ENCODE assay signal across 9 cellular contexts in genomic region chr2:29012211-29012681, GRCh38. TPM values are rescaled to one million over a fixed set of nuclear protein-coding genes. Genes with fewer than 3 reads are reported as not detected.
DNase-seq lines count a peak whose midpoint lies in the region; ATAC-seq and TF ChIP-seq lines count a peak whose summit lies in the region.
"Had no signal": no experiment of that assay in that cellular context is flagged by ENCODE, and none has a peak within 500 bp of the region (broad histone marks: within the 10 kb centered on the region; RNA-seq: fewer than 3 reads in every experiment).

No MANE protein-coding gene starts in this region.

- ATAC-seq in HG03354 (IDR thresholded peaks at IDR 0.05; ENCODE audit: poor library complexity, severe bottlenecking, unreplicated experiment), result peak; percentile 32
- ATAC-seq in HG03039 (IDR thresholded peaks at IDR 0.05; ENCODE audit: unreplicated experiment), result no peak
- ATAC-seq in HG03378 (IDR thresholded peaks at IDR 0.05; ENCODE audit: unreplicated experiment), result no peak

- H3K27ac ChIP-seq in WERI-Rb-1 (peak overlapping the region; percentile 80), cardiac muscle cell (peak overlapping the region; percentile 63), skin epidermis (peak overlapping the region in 17 of 21 experiments; percentile 2 to 96 (median 75))

- H3K36me3 Mint-ChIP-seq in glutamatergic neuron (ENCODE audit: unreplicated experiment), result no peaks in the 10 kb centered on the region
- H3K36me3 Mint-ChIP-seq: activated naive CD4-positive, alpha-beta T cell treated with anti-CD3 and anti-CD28 coated beads, Interleukin-2, amount 50 U/mL, for 72 hours had no signal

- H3K27me3 ChIP-seq in WERI-Rb-1 (ENCODE audit: insufficient read depth, low read depth, severe bottlenecking), result no peaks in the 10 kb centered on the region
- no peaks in the 10 kb centered on the region for H3K27me3 ChIP-seq in cardiac muscle cell

- H3K4me3 ChIP-seq in WERI-Rb-1 (ENCODE audit: low read depth, low read length) (peak overlapping the region; percentile 14), cardiac muscle cell (no peak overlapping the region), skin epidermis (no peak overlapping the region)

- TF ChIP-seq CTCF in WERI-Rb-1 (IDR thresholded peaks at IDR 0.05; ENCODE audit: low read depth, low read length), result no peak
- TF ChIP-seq CTCF in cardiac muscle cell (IDR thresholded peaks at IDR 0.05; ENCODE audit: low read depth, low read length), result no peak
- no peak for TF ChIP-seq CTCF in glutamatergic neuron (IDR thresholded peaks at IDR 0.05; ENCODE audit: partially characterized antibody, unreplicated experiment)

- no peak overlapping the region for H3K27ac Mint-ChIP-seq in glutamatergic neuron (ENCODE audit: unreplicated experiment)

- H3K9me3 ChIP-seq in WERI-Rb-1 (ENCODE audit: severe bottlenecking) (no peaks in the 10 kb centered on the region), cardiac muscle cell (ENCODE audit: low read depth) (no peaks in the 10 kb centered on the region)

- peaks cover 35% of the 10 kb centered on the region for H3K4me1 ChIP-seq in cardiac muscle cell (ENCODE audit: low read depth)

- no peak overlapping the region for H3K4me3 Mint-ChIP-seq in glutamatergic neuron (ENCODE audit: unreplicated experiment)

- no peaks in the 10 kb centered on the region for H3K36me3 ChIP-seq in WERI-Rb-1
- H3K36me3 ChIP-seq in cardiac muscle cell, result no peaks in the 10 kb centered on the region

- peaks cover 11% of the 10 kb centered on the region for H3K27me3 Mint-ChIP-seq in glutamatergic neuron (ENCODE audit: unreplicated experiment)

- peaks cover 15% of the 10 kb centered on the region for H3K9me3 Mint-ChIP-seq in glutamatergic neuron (ENCODE audit: unreplicated experiment)
- H3K9me3 Mint-ChIP-seq: activated naive CD4-positive, alpha-beta T cell treated with anti-CD3 and anti-CD28 coated beads, Interleukin-2, amount 50 U/mL, for 72 hours had no signal

- DNase-seq in WERI-Rb-1 (peak; percentile 86), cardiac muscle cell (ENCODE audit: low read depth in 1 of 2, low spot score in 1 of 2) (peak; percentile 20 to 76), erythroblast (lab: John Stamatoyannopoulos, UW) (no peak), glutamatergic neuron (no peak)

- H3K4me1 Mint-ChIP-seq in glutamatergic neuron (ENCODE audit: low read depth, unreplicated experiment), result no peaks in the 10 kb centered on the region

- TF ChIP-seq POLR2A in erythroblast (IDR thresholded peaks at IDR 0.05; ENCODE audit: low read length), result no peak

RNA-seq across cellular contexts. Expression of gene TOGARAM2, which starts 31.1 kb away (rescaled TPM):
- total RNA-seq in cardiac muscle cell (under 0.01 and 0.03 TPM in 2 replicates), glutamatergic neuron (ENCODE audit: unreplicated experiment) (not detected)
- not detected in 2 replicates for polyA plus RNA-seq in cardiac muscle cell

Comparison
In these comparisons a context has a peak if more than half of its experiments do, and no peak if none do; other contexts are left out.
1. DNase-seq: peak in WERI-Rb-1 (single experiment) and cardiac muscle cell (2 of 2); none in erythroblast (0 of 2) and glutamatergic neuron (single experiment).
2. Peak in every context shown above with its lines, with median percentiles within 50 percentile points of each other: H3K27ac ChIP-seq.